ENCODE assay signal across 8 cellular contexts in genomic region chr2:108787209-108787558, GRCh38. TPM values are rescaled to one million over a fixed set of nuclear protein-coding genes. Genes with fewer than 3 reads are reported as not detected.
A peak's percentile ranks its signal among the peaks of the same experiment; 100 is the strongest.
DNase-seq lines count a peak whose midpoint lies in the region; ATAC-seq, FAIRE-seq and TF ChIP-seq lines count a peak whose summit lies in the region.

No MANE protein-coding gene starts in this region.

- H4K20me1 ChIP-seq in keratinocyte (ENCODE audit: control insufficient read depth, extremely low read depth, insufficient read depth, low read length), result peaks cover 3% of the 10 kb centered on the region

- no peaks in the 10 kb centered on the region for H3K27me3 Mint-ChIP-seq in T-helper 1 cell treated with Interleukin-12 subunit alpha and Interleukin-12 subunit beta and Interleukin-4 antibody, amounts not matched to agents 30 μg/mL and 1 μg/mL, for 36 hours (ENCODE audit: low read depth)
- no peaks in the 10 kb centered on the region for H3K27me3 Mint-ChIP-seq in activated T-helper 1 cell treated with anti-CD3 and anti-CD28 coated beads, Interleukin-12 subunit alpha, Interleukin-12 subunit beta, Interleukin-2, Interleukin-4 antibody, amounts not matched to agents 30 ng/mL and 10 ng/mL and 1 ng/mL, durations not matched to agents 14 hours and 24 hours and 36 hours (ENCODE audit: insufficient read depth)

- DNase-seq in T-helper 1 cell (no peak), keratinocyte (ENCODE audit: low read depth, low spot score) (no peak), substantia nigra (lab: John Stamatoyannopoulos, UW) (no peak), NOMO-1 (lab: John Stamatoyannopoulos, UW; ENCODE audit: unreplicated experiment in 2 of 2) (no peak)
- DNase-seq in activated T-helper 1 cell treated with anti-CD3 and anti-CD28 coated beads, Interleukin-12 subunit alpha, Interleukin-12 subunit beta, Interleukin-2, Interleukin-4 antibody, amounts not matched to agents 30 ng/mL and 10 ng/mL and 1 ng/mL, durations not matched to agents 14 hours and 24 hours and 36 hours (ENCODE audit: low spot score), result no peak

- H3K79me2 ChIP-seq in keratinocyte (ENCODE audit: control insufficient read depth, insufficient read depth, low read length), result peaks cover 7% of the 10 kb centered on the region

- no peak for TF ChIP-seq CTCF in keratinocyte (optimal IDR thresholded peaks at IDR 0.05 in 1 of 3, IDR thresholded peaks at IDR 0.05 in 1 of 3, conservative IDR thresholded peaks at IDR 0.05 in 1 of 3; ENCODE audit: extremely low read depth in 1 of 3, insufficient read depth in 2 of 3, low read length in 3 of 3)

- H3K4me3 ChIP-seq in keratinocyte (ENCODE audit: control insufficient read depth in 2 of 3, extremely low read depth in 1 of 3, insufficient read depth in 2 of 3, low read depth in 1 of 3, low read length in 3 of 3), result peak overlapping the region; percentile 68 to 89 (median 88)

- H2AFZ ChIP-seq in keratinocyte (ENCODE audit: control insufficient read depth, low read length), result peak overlapping the region; percentile 80

- H3K4me2 ChIP-seq in keratinocyte (ENCODE audit: control insufficient read depth, extremely low read depth, insufficient read depth, low read depth, low read length), result peak overlapping the region; percentile 98

- peaks cover 24% of the 10 kb centered on the region for H3K36me3 Mint-ChIP-seq in T-helper 1 cell treated with Interleukin-12 subunit alpha and Interleukin-12 subunit beta and Interleukin-4 antibody, amounts not matched to agents 30 μg/mL and 1 μg/mL, for 36 hours (ENCODE audit: low read depth)
- peaks cover 26% of the 10 kb centered on the region for H3K36me3 Mint-ChIP-seq in activated T-helper 1 cell treated with anti-CD3 and anti-CD28 coated beads, Interleukin-12 subunit alpha, Interleukin-12 subunit beta, Interleukin-2, Interleukin-4 antibody, amounts not matched to agents 30 ng/mL and 10 ng/mL and 1 ng/mL, durations not matched to agents 14 hours and 24 hours and 36 hours (ENCODE audit: low read depth)

- H3K9me3 ChIP-seq in keratinocyte (ENCODE audit: control insufficient read depth, low read depth, low read length), result no peaks in the 10 kb centered on the region

- peaks cover 15% of the 10 kb centered on the region for H3K4me1 Mint-ChIP-seq in T-helper 1 cell treated with Interleukin-12 subunit alpha and Interleukin-12 subunit beta and Interleukin-4 antibody, amounts not matched to agents 30 μg/mL and 1 μg/mL, for 36 hours (ENCODE audit: low read depth)
- H3K4me1 Mint-ChIP-seq in activated T-helper 1 cell treated with anti-CD3 and anti-CD28 coated beads, Interleukin-12 subunit alpha, Interleukin-12 subunit beta, Interleukin-2, Interleukin-4 antibody, amounts not matched to agents 30 ng/mL and 10 ng/mL and 1 ng/mL, durations not matched to agents 14 hours and 24 hours and 36 hours (ENCODE audit: low read depth), result peaks cover 24% of the 10 kb centered on the region

- no peaks in the 10 kb centered on the region for H3K27me3 ChIP-seq in keratinocyte (ENCODE audit: control insufficient read depth, extremely low read depth, insufficient read depth, low read length)

- H3K4me3 Mint-ChIP-seq in T-helper 1 cell treated with Interleukin-12 subunit alpha and Interleukin-12 subunit beta and Interleukin-4 antibody, amounts not matched to agents 30 μg/mL and 1 μg/mL, for 36 hours, result peak overlapping the region; percentile 86
- peak overlapping the region; percentile 88 for H3K4me3 Mint-ChIP-seq in activated T-helper 1 cell treated with anti-CD3 and anti-CD28 coated beads, Interleukin-12 subunit alpha, Interleukin-12 subunit beta, Interleukin-2, Interleukin-4 antibody, amounts not matched to agents 30 ng/mL and 10 ng/mL and 1 ng/mL, durations not matched to agents 14 hours and 24 hours and 36 hours

- H3K4me1 ChIP-seq in keratinocyte (ENCODE audit: control insufficient read depth, extremely low read depth, insufficient read depth, low read length), result peaks cover 6% of the 10 kb centered on the region

- H3K9me1 ChIP-seq in keratinocyte (ENCODE audit: control insufficient read depth, extremely low read depth, insufficient read depth, low read length), result no peaks in the 10 kb centered on the region

- ATAC-seq in GM21723 (IDR thresholded peaks at IDR 0.05; ENCODE audit: unreplicated experiment) (no peak), GM19324 (IDR thresholded peaks at IDR 0.05; ENCODE audit: low FRiP score, unreplicated experiment) (no peak)

- dilution Hi-C loops in keratinocyte (cut with MboI; ENCODE audit: extremely low pct_ligation_motif_present, low sequenced_read_pairs), result no loop called here

- FAIRE-seq in keratinocyte (lab: Jason Lieb, UNC), result no peak

- peaks cover 2 to 14% of the 10 kb centered on the region in 2 experiments for H3K36me3 ChIP-seq in keratinocyte (ENCODE audit: control insufficient read depth in 2 of 2, extremely low read depth in 1 of 2, insufficient read depth in 2 of 2, low read length in 2 of 2)

- H3K9ac ChIP-seq in keratinocyte (ENCODE audit: control insufficient read depth, extremely low read depth, insufficient read depth, low read length), result peak overlapping the region; percentile 87

- H3K27ac Mint-ChIP-seq in T-helper 1 cell treated with Interleukin-12 subunit alpha and Interleukin-12 subunit beta and Interleukin-4 antibody, amounts not matched to agents 30 μg/mL and 1 μg/mL, for 36 hours, result peak overlapping the region; percentile 67
- H3K27ac Mint-ChIP-seq in activated T-helper 1 cell treated with anti-CD3 and anti-CD28 coated beads, Interleukin-12 subunit alpha, Interleukin-12 subunit beta, Interleukin-2, Interleukin-4 antibody, amounts not matched to agents 30 ng/mL and 10 ng/mL and 1 ng/mL, durations not matched to agents 14 hours and 24 hours and 36 hours, result peak overlapping the region; percentile 76

- H3K9me3 Mint-ChIP-seq in T-helper 1 cell treated with Interleukin-12 subunit alpha and Interleukin-12 subunit beta and Interleukin-4 antibody, amounts not matched to agents 30 μg/mL and 1 μg/mL, for 36 hours, result no peaks in the 10 kb centered on the region
- H3K9me3 Mint-ChIP-seq in activated T-helper 1 cell treated with anti-CD3 and anti-CD28 coated beads, Interleukin-12 subunit alpha, Interleukin-12 subunit beta, Interleukin-2, Interleukin-4 antibody, amounts not matched to agents 30 ng/mL and 10 ng/mL and 1 ng/mL, durations not matched to agents 14 hours and 24 hours and 36 hours, result no peaks in the 10 kb centered on the region

- H3K27ac ChIP-seq in keratinocyte (ENCODE audit: control insufficient read depth, insufficient read depth, low read length), result peak overlapping the region; percentile 73
- peak overlapping the region; percentile 70 for H3K27ac ChIP-seq in substantia nigra (ENCODE audit: low read depth, low read length, poor library complexity, severe bottlenecking)

- intact Hi-C loops in activated T-helper 1 cell treated with anti-CD3 and anti-CD28 coated beads, Interleukin-12 subunit alpha, Interleukin-12 subunit beta, Interleukin-2, Interleukin-4 antibody, amounts not matched to agents 30 ng/mL and 10 ng/mL and 1 ng/mL, durations not matched to agents 14 hours and 24 hours and 36 hours (cut with micrococcal nuclease), result loop anchor here (1.0 to 10.0 kb wide), 6 partner anchors 180 to 428 kb away; partner anchors contain the start of genes EDAR, GCC2 and LIMS1

RNA-seq across cellular contexts. Expression of gene CCDC138, which starts 0.6 kb away (rescaled TPM):
- 20.0 and 23.4 TPM in 2 replicates for total RNA-seq in activated T-helper 1 cell treated with anti-CD3 and anti-CD28 coated beads, Interleukin-12 subunit alpha, Interleukin-12 subunit beta, Interleukin-2, Interleukin-4 antibody, amounts not matched to agents 30 ng/mL and 10 ng/mL and 1 ng/mL, durations not matched to agents 14 hours and 24 hours and 36 hours
- polyA plus RNA-seq in keratinocyte, result 2.4 to 6.6 TPM (median 3.1 TPM) in 3 replicates
- polyA plus RNA-seq in keratinocyte (2011; ENCODE audit: low read depth), result 7.1 TPM
- 1.8 and 2.8 TPM in 2 replicates for polyA plus RNA-seq in keratinocyte (2011; cell fraction: cytosol; rRNA removed)
- 2.8 and 3.0 TPM in 2 replicates for polyA plus RNA-seq in keratinocyte (2011; cell fraction: nucleus; rRNA removed)
- 1.8 and 5.2 TPM in 2 replicates for polyA plus RNA-seq in keratinocyte (2012; ENCODE audit: low replicate concordance)
- polyA minus RNA-seq in keratinocyte, result 0.26 to 5.4 TPM (median 2.5 TPM) in 3 replicates
- 2.9 TPM for polyA minus RNA-seq in keratinocyte (2011; cell fraction: cytosol; rRNA and poly(A)+ RNA removed)
- polyA minus RNA-seq in keratinocyte (2011; cell fraction: nucleus; rRNA and poly(A)+ RNA removed), result 4.0 and 6.4 TPM in 2 replicates
